1 cellular context compared by ENCODE assay signal in genomic region chr1:166933633-166934032, GRCh38.
TF ChIP-seq lines count a peak whose summit lies in the region.

No MANE protein-coding gene starts in this region.

TF ChIP-seq in HEK293, 187 proteins besides CTCF, POLR2A, EP300 and RAD21 (continued from another document):
- TF ChIP-seq, protein P1, sequence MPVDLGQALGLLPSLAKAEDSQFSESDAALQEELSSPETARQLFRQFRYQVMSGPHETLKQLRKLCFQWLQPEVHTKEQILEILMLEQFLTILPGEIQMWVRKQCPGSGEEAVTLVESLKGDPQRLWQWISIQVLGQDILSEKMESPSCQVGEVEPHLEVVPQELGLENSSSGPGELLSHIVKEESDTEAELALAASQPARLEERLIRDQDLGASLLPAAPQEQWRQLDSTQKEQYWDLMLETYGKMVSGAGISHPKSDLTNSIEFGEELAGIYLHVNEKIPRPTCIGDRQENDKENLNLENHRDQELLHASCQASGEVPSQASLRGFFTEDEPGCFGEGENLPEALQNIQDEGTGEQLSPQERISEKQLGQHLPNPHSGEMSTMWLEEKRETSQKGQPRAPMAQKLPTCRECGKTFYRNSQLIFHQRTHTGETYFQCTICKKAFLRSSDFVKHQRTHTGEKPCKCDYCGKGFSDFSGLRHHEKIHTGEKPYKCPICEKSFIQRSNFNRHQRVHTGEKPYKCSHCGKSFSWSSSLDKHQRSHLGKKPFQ (tag by site-specific recombination; IDR thresholded peaks at IDR 0.05): no peak
- peak; percentile 12; the same call in 1 of the 2 replicates for TF ChIP-seq ZNF184 (tag by site-specific recombination; IDR thresholded peaks at IDR 0.05)
- TF ChIP-seq ZNF558 (tag by site-specific recombination; IDR thresholded peaks at IDR 0.05): peak; percentile 60; the same call in 1 of the 2 replicates
- 0 out of 2 replicates have a peak, but pooled peaks have one; percentile 20 for TF ChIP-seq ZNF660 (tag by site-specific recombination; IDR thresholded peaks at IDR 0.05)
- TF ChIP-seq SP7 (tag by site-specific recombination; IDR thresholded peaks at IDR 0.05): peak; percentile 67
- no peak for TF ChIP-seq GLI2 (tag by site-specific recombination; IDR thresholded peaks at IDR 0.05; ENCODE audit: borderline replicate concordance, low read depth)
- TF ChIP-seq ZNF561 (tag by site-specific recombination; IDR thresholded peaks at IDR 0.05; ENCODE audit: borderline replicate concordance): no peak
- TF ChIP-seq IKZF3 (tag by site-specific recombination; IDR thresholded peaks at IDR 0.05): peak; percentile 40; the same call in 1 of the 2 replicates
- TF ChIP-seq ZBTB17 (tag by site-specific recombination; IDR thresholded peaks at IDR 0.05): no peak
- TF ChIP-seq PRDM1 (tag by site-specific recombination; IDR thresholded peaks at IDR 0.05): peak; percentile 14; the same call in 1 of the 2 replicates
- peak; percentile 68; the same call in 1 of the 2 replicates for TF ChIP-seq BCL11A (tag by site-specific recombination; IDR thresholded peaks at IDR 0.05; ENCODE audit: low read depth)
- TF ChIP-seq, protein P2, sequence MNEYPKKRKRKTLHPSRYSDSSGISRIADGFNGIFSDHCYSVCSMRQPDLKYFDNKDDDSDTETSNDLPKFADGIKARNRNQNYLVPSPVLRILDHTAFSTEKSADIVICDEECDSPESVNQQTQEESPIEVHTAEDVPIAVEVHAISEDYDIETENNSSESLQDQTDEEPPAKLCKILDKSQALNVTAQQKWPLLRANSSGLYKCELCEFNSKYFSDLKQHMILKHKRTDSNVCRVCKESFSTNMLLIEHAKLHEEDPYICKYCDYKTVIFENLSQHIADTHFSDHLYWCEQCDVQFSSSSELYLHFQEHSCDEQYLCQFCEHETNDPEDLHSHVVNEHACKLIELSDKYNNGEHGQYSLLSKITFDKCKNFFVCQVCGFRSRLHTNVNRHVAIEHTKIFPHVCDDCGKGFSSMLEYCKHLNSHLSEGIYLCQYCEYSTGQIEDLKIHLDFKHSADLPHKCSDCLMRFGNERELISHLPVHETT (tag by site-specific recombination; IDR thresholded peaks at IDR 0.05): peak; percentile 69
- peak; percentile 51; the same call in 1 of the 2 replicates for TF ChIP-seq ZEB2 (tag by site-specific recombination; IDR thresholded peaks at IDR 0.05)
- TF ChIP-seq ZNF843 (tag by site-specific recombination; IDR thresholded peaks at IDR 0.05): peak; percentile 61; the same call in 1 of the 2 replicates
- TF ChIP-seq, protein P3, sequence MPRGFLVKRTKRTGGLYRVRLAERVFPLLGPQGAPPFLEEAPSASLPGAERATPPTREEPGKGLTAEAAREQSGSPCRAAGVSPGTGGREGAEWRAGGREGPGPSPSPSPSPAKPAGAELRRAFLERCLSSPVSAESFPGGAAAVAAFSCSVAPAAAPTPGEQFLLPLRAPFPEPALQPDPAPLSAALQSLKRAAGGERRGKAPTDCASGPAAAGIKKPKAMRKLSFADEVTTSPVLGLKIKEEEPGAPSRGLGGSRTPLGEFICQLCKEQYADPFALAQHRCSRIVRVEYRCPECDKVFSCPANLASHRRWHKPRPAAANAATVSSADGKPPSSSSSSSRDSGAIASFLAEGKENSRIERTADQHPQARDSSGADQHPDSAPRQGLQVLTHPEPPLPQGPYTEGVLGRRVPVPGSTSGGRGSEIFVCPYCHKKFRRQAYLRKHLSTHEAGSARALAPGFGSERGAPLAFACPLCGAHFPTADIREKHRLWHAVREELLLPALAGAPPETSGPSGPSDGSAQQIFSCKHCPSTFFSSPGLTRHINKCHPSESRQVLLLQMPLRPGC (tag by site-specific recombination; IDR thresholded peaks at IDR 0.05): peak; percentile 55
- TF ChIP-seq KLF8 (tag by site-specific recombination; IDR thresholded peaks at IDR 0.05): peak; percentile 47
- peak; percentile 66 for TF ChIP-seq ZNF366 (tag by site-specific recombination; conservative IDR thresholded peaks at IDR 0.05)
- 0 out of 2 replicates have a peak, but pooled peaks have one; percentile 23 for TF ChIP-seq KLF10 (tag by site-specific recombination; IDR thresholded peaks at IDR 0.05)
- TF ChIP-seq ZNF138 (tag by site-specific recombination; IDR thresholded peaks at IDR 0.05; ENCODE audit: borderline replicate concordance): no peak
- TF ChIP-seq FEZF1 (tag by site-specific recombination; IDR thresholded peaks at IDR 0.05): no peak
- no peak for TF ChIP-seq ZNF658 (tag by site-specific recombination; IDR thresholded peaks at IDR 0.05)
- TF ChIP-seq TSHZ1 (tag by site-specific recombination; IDR thresholded peaks at IDR 0.05; ENCODE audit: borderline replicate concordance): peak; percentile 55; the same call in 1 of the 2 replicates
